Comparison of ENCODE assay signal across 22 cellular contexts in the genomic region with DNA sequence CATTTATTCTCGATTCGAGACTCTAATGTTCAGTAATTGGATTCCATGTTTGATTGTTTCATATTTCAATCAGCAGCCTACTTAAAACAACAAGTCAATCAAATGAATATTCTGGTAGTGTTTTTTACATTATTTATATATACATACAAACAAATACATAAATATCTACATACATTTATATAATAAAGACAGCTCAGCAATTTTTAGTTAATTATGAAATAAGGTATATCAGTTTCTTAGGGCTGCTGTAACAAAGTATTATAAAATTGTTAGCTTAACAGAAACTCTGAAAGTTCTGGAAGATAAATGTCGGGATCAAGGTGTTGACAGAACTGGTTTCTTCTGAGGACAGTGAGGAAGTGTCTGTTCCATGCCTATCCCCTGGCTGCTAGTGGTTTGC.
A peak's percentile ranks its signal among the peaks of the same experiment; 100 is the strongest.
DNase-seq lines count a peak whose midpoint lies in the region; ATAC-seq, FAIRE-seq and TF ChIP-seq lines count a peak whose summit lies in the region.
"Had no signal": no experiment of that assay in that cellular context is flagged by ENCODE, and none has a peak within 500 bp of the region (broad histone marks: within the 10 kb centered on the region; RNA-seq: fewer than 3 reads in every experiment).

No MANE protein-coding gene starts in this region.

- H3K23me2 ChIP-seq in H1 (ENCODE audit: low read depth, low read length) = no peaks in the 10 kb centered on the region

- H3K36me3 ChIP-seq in IMR-90 (ENCODE audit: control insufficient read depth, insufficient read depth, low read length) = no peaks in the 10 kb centered on the region
- no peaks in the 10 kb centered on the region for H3K36me3 ChIP-seq in H1 (ENCODE audit: control insufficient read depth in 2 of 4, insufficient read depth in 4 of 4, low read length in 3 of 4)
- H3K36me3 ChIP-seq: BLaER1 treated with 17β-estradiol and CSF1 and Interleukin-3, amounts not matched to agents 10 nM and 100 nM had no signal

- H4K5ac ChIP-seq in IMR-90 (ENCODE audit: low read depth, low read length) (no peak overlapping the region), H1 (ENCODE audit: insufficient read length, low read depth, low read length) (no peak overlapping the region)

- H3K79me2 ChIP-seq in H1 (ENCODE audit: control insufficient read depth in 1 of 2, insufficient read depth in 2 of 2, low read length in 2 of 2) = no peaks in the 10 kb centered on the region

- FAIRE-seq in A549 (lab: Jason Lieb, UNC) (no peak), H1 (lab: Jason Lieb, UNC) (no peak)
- FAIRE-seq: A204.1, D721Med, G401.6, GM18507 had no signal

- in situ Hi-C loops in IMR-90 (cut with MboI; ENCODE audit: low sequenced_read_pairs) (no loop called here), GM13977 (cut with MboI; ENCODE audit: low pct_unique_long_range_greater_than_20kb, low sequenced_read_pairs, unreplicated experiment) (no loop called here)

- no peak overlapping the region for H2BK20ac ChIP-seq in IMR-90 (ENCODE audit: low read depth, low read length)
- H2BK20ac ChIP-seq in H1 (ENCODE audit: low read length) = no peak overlapping the region

- H3K27ac ChIP-seq in A549 (no peak overlapping the region), IMR-90 (ENCODE audit: insufficient read depth, low read length) (no peak overlapping the region), H1 (ENCODE audit: low read depth, low read length) (no peak overlapping the region)
- H3K27ac ChIP-seq: BLaER1 treated with 17β-estradiol and CSF1 and Interleukin-3, amounts not matched to agents 10 nM and 100 nM; C4-2B had no signal

- H3K4me2 ChIP-seq in A549 = no peak overlapping the region
- no peak overlapping the region for H3K4me2 ChIP-seq in IMR-90 (ENCODE audit: low read depth, low read length)
- H3K4me2 ChIP-seq in H1 (ENCODE audit: insufficient read depth in 1 of 2, low read depth in 2 of 2, low read length in 2 of 2) = no peak overlapping the region
- H3K4me2 ChIP-seq: BLaER1 treated with 17β-estradiol and CSF1 and Interleukin-3, amounts not matched to agents 10 nM and 100 nM had no signal

- H3K18ac ChIP-seq in IMR-90 (ENCODE audit: low read depth, low read length) = no peak overlapping the region
- H3K18ac ChIP-seq in H1 (ENCODE audit: extremely low read depth, low read length) = no peak overlapping the region

- H3K4me3 Mint-ChIP-seq in type B pancreatic cell = no peak overlapping the region
- H3K4me3 Mint-ChIP-seq: B cell; CD4-positive, alpha-beta T cell; CD8-positive, alpha-beta T cell had no signal

- H3K4me1 Mint-ChIP-seq in type B pancreatic cell (ENCODE audit: unreplicated experiment) = peaks cover 4% of the 10 kb centered on the region
- H3K4me1 Mint-ChIP-seq: B cell had no signal

- no peak overlapping the region for H3K23ac ChIP-seq in IMR-90 (ENCODE audit: low read depth, low read length)
- no peak overlapping the region for H3K23ac ChIP-seq in H1 (ENCODE audit: insufficient read length)

- H3K4ac ChIP-seq in IMR-90 (ENCODE audit: low read depth, low read length) (no peak overlapping the region), H1 (replicated peaks; ENCODE audit: insufficient read length, low read depth, low read length) (no peak overlapping the region)

- no peak overlapping the region for H2BK120ac ChIP-seq in IMR-90 (ENCODE audit: low read depth, low read length)
- H2BK120ac ChIP-seq in H1 (replicated peaks; ENCODE audit: low read depth, low read length) = no peak overlapping the region

- CTCF ChIA-PET in A549 (lab: Yijun Ruan, JAX) = interaction anchor here (0.6 kb wide), 1 partner anchor 503 kb away, joined by 3 read pairs; no protein-coding TSS in a partner anchor
- CTCF ChIA-PET in IMR-90 (lab: Yijun Ruan, JAX) = no interaction called here
- CTCF ChIA-PET in H1 (lab: Charles Lee; ENCODE audit: partially characterized antibody) = interaction anchor here (0.6 to 1.5 kb wide), 4 partner anchors 14 to 277 kb away, joined by 3 read pairs; no protein-coding TSS in a partner anchor

- no peaks in the 10 kb centered on the region for H3K9me1 ChIP-seq in IMR-90 (ENCODE audit: insufficient read depth, low read length)

- H3K9me3 ChIP-seq in A549 (no peaks in the 10 kb centered on the region), IMR-90 (ENCODE audit: control insufficient read depth, insufficient read depth, low read length) (no peaks in the 10 kb centered on the region), H1 (ENCODE audit: insufficient read depth in 2 of 2, low read depth in 1 of 2, low read length in 1 of 2) (no peaks in the 10 kb centered on the region)
- H3K9me3 ChIP-seq: BLaER1 treated with 17β-estradiol and CSF1 and Interleukin-3, amounts not matched to agents 10 nM and 100 nM; Caco-2 had no signal

- DNase-seq in A549 (ENCODE audit: low read depth in 1 of 2, low spot score in 1 of 2) (no peak), IMR-90 (no peak), H1 (ENCODE audit: low read depth in 1 of 2, low spot score in 2 of 2) (no peak), type B pancreatic cell (ENCODE audit: extremely low spot score, unreplicated experiment) (no peak), GM13977 (ENCODE audit: low spot score) (no peak)
- no peak for DNase-seq in activated CD4-positive, CD25-positive, alpha-beta regulatory T cell treated with anti-CD3 and anti-CD28 coated beads, Interleukin-2, amount 50 U/mL, for 72 hours
- DNase-seq: 8988T; AML-193; Caco-2; Calu3; CD4-positive, alpha-beta T cell; CD8-positive, alpha-beta T cell; DMS79 treated with DMSO at 0.1 percent for 48 hours; GF-D8 had no signal

- no peaks in the 10 kb centered on the region for H3K27me3 ChIP-seq in IMR-90 (ENCODE audit: control insufficient read depth, insufficient read depth, low read length)
- H3K27me3 ChIP-seq in H1 (replicated peaks in 1 of 4; ENCODE audit: control insufficient read depth in 3 of 4, extremely low read depth in 1 of 4, insufficient read depth in 3 of 4, low read length in 3 of 4) = peaks cover 0 to 3% (median 1%) of the 10 kb centered on the region in 4 experiments; a peak in 1 of 7 replicates
- H3K27me3 ChIP-seq: BLaER1 treated with 17β-estradiol and CSF1 and Interleukin-3, amounts not matched to agents 10 nM and 100 nM had no signal

- H3K4me1 ChIP-seq in A549 (no peaks in the 10 kb centered on the region), IMR-90 (ENCODE audit: control insufficient read depth, insufficient read depth, low read length) (no peaks in the 10 kb centered on the region), H1 (replicated peaks in 1 of 4; ENCODE audit: control insufficient read depth in 3 of 4, insufficient read depth in 4 of 4, low read length in 3 of 4) (peaks cover 0 to 8% (median 4%) of the 10 kb centered on the region in 4 experiments; a peak in 2 of 7 replicates)
- H3K4me1 ChIP-seq: Caco-2 had no signal

- peaks cover 13% of the 10 kb centered on the region for H3K9me3 Mint-ChIP-seq in type B pancreatic cell

- TF ChIP-seq CTCF in A549 (IDR thresholded peaks at IDR 0.05) = no peak
- TF ChIP-seq CTCF in IMR-90 (conservative IDR thresholded peaks at IDR 0.05; ENCODE audit: low read depth, low read length) = no peak
- TF ChIP-seq CTCF in H1 (IDR thresholded peaks at IDR 0.05; ENCODE audit: control extremely low read depth in 1 of 3, insufficient read depth in 1 of 3, low read depth in 1 of 3, low read length in 3 of 3) = no peak
- no peak for TF ChIP-seq CTCF in type B pancreatic cell (conservative IDR thresholded peaks at IDR 0.05)
- TF ChIP-seq CTCF in GM13977 (IDR thresholded peaks at IDR 0.05; ENCODE audit: extremely low read depth, insufficient read depth, missing control alignments) = no peak

- no peak overlapping the region for H2BK12ac ChIP-seq in H1 (ENCODE audit: low read depth, low read length)

- no peak overlapping the region for H3K14ac ChIP-seq in IMR-90 (replicated peaks; ENCODE audit: low read depth, low read length)
- no peak overlapping the region for H3K14ac ChIP-seq in H1 (ENCODE audit: insufficient read length)

- ATAC-seq in A549 (no peak), IMR-90 (ENCODE audit: low read depth) (no peak), HG03095 (IDR thresholded peaks at IDR 0.05; ENCODE audit: unreplicated experiment) (no peak)
- ATAC-seq: CD8-positive, alpha-beta T cell had no signal

- H3K9ac ChIP-seq in IMR-90 (ENCODE audit: low read depth, low read length) (no peak overlapping the region), H1 (replicated peaks in 1 of 4; ENCODE audit: extremely low read depth in 1 of 4, low read depth in 3 of 4, low read length in 3 of 4) (no peak overlapping the region)
- H3K9ac ChIP-seq: BLaER1 treated with 17β-estradiol and CSF1 and Interleukin-3, amounts not matched to agents 10 nM and 100 nM had no signal

- H3K4me3 ChIP-seq in A549 (no peak overlapping the region), IMR-90 (ENCODE audit: insufficient read depth, low read depth, low read length) (no peak overlapping the region), H1 (ENCODE audit: extremely low read depth in 1 of 4, insufficient read depth in 2 of 4, low read depth in 3 of 4, low read length in 4 of 4) (no peak overlapping the region)
- H3K4me3 ChIP-seq: BLaER1 treated with 17β-estradiol and CSF1 and Interleukin-3, amounts not matched to agents 10 nM and 100 nM had no signal

- dilution Hi-C loops in IMR-90 (cut with HindIII; ENCODE audit: low sequenced_read_pairs, unreplicated experiment) = no loop called here

- H2AK5ac ChIP-seq in IMR-90 (ENCODE audit: low read depth, low read length) (no peak overlapping the region), H1 (ENCODE audit: low read depth, low read length) (no peak overlapping the region)

- H2BK5ac ChIP-seq in IMR-90 (ENCODE audit: low read depth, low read length, poor library complexity, severe bottlenecking) (no peak overlapping the region), H1 (ENCODE audit: low read depth, low read length) (no peak overlapping the region)

- no peak for TF ChIP-seq RAD21 in A549 (conservative IDR thresholded peaks at IDR 0.05 in 1 of 2, IDR thresholded peaks at IDR 0.05 in 1 of 2)
- TF ChIP-seq RAD21 in IMR-90 (IDR thresholded peaks at IDR 0.05; ENCODE audit: low read length) = no peak
- TF ChIP-seq RAD21 in H1 (IDR thresholded peaks at IDR 0.05 in 1 of 2, conservative IDR thresholded peaks at IDR 0.05 in 1 of 2; ENCODE audit: low read depth in 2 of 2, low read length in 2 of 2) = no peak

- TF ChIP-seq POLR2A in A549 (IDR thresholded peaks at IDR 0.05; ENCODE audit: low read length) = no peak
- no peak for TF ChIP-seq POLR2A in IMR-90 (IDR thresholded peaks at IDR 0.05; ENCODE audit: low read depth, low read length)
- TF ChIP-seq POLR2A in H1 (IDR thresholded peaks at IDR 0.05; ENCODE audit: control extremely low read depth in 1 of 2, low read depth in 2 of 2, low read length in 2 of 2) = no peak

- H4K20me1 ChIP-seq in IMR-90 (ENCODE audit: insufficient read depth, low read length) (no peaks in the 10 kb centered on the region), H1 (replicated peaks in 1 of 2; ENCODE audit: control insufficient read depth in 1 of 2, insufficient read depth in 2 of 2, low read length in 2 of 2) (no peaks in the 10 kb centered on the region)
- H4K20me1 ChIP-seq: BLaER1 treated with 17β-estradiol and CSF1 and Interleukin-3, amounts not matched to agents 10 nM and 100 nM had no signal

- H2BK15ac ChIP-seq in IMR-90 (ENCODE audit: low read depth, low read length) (no peak overlapping the region), H1 (ENCODE audit: low read length) (no peak overlapping the region)

- H3K36me3 Mint-ChIP-seq in type B pancreatic cell = peaks cover 10% of the 10 kb centered on the region
- H3K36me3 Mint-ChIP-seq: CD8-positive, alpha-beta T cell had no signal

- no peak overlapping the region for H2AFZ ChIP-seq in IMR-90 (replicated peaks; ENCODE audit: low read length, poor library complexity)
- H2AFZ ChIP-seq in H1 (ENCODE audit: low read length) = 0 out of 2 replicates have a peak overlapping the region, but pooled peaks have one; percentile 26

- peak overlapping the region; percentile 28 for H3K27ac Mint-ChIP-seq in type B pancreatic cell
- H3K27ac Mint-ChIP-seq: B cell; CD4-positive, alpha-beta T cell; CD8-positive, alpha-beta T cell had no signal

- no TSS peak for BruUV-seq in IMR-90 (replicated peaks; lab: Mats Ljungman, UMichigan)

- 49% methylated on average over 3 of the region's 3 CpGs for WGBS in A549 (ENCODE audit: missing lambda C conversion rate)
- 100% methylated on average over 1 of the region's 3 CpGs; no CpG with 5 or more reads in 1 of the 2 experiments for WGBS in IMR-90 (ENCODE audit: extremely low coverage in 2 of 2, insufficient read length in 1 of 2), 2 experiments
- 63% methylated on average over 3 of the region's 3 CpGs; no CpG with 5 or more reads in 1 of the 2 experiments for WGBS in H1 (ENCODE audit: extremely low coverage in 1 of 2, insufficient coverage in 1 of 2, insufficient read length in 1 of 2, insufficient replicate concordance in 2 of 2, low coverage in 1 of 2, low lambda C conversion rate in 2 of 2, missing lambda C conversion rate in 1 of 2), 2 experiments

- intact Hi-C loops in IMR-90 (cut with micrococcal nuclease) = loop anchor here (10.0 kb wide), 1 partner anchor 1471 kb away; no protein-coding TSS in a partner anchor

- peaks cover 17% of the 10 kb centered on the region for H3K27me3 Mint-ChIP-seq in type B pancreatic cell
- H3K27me3 Mint-ChIP-seq: B cell; CD4-positive, alpha-beta T cell had no signal

- H4K8ac ChIP-seq in IMR-90 (ENCODE audit: low read depth in 2 of 2, low read length in 2 of 2) (no peak overlapping the region), H1 (ENCODE audit: extremely low read depth, insufficient read depth, low read length) (no peak overlapping the region)

- no peak overlapping the region for H2AK9ac ChIP-seq in IMR-90 (replicated peaks; ENCODE audit: low read depth, low read length, poor library complexity)

- H3K56ac ChIP-seq in IMR-90 (ENCODE audit: extremely low read depth, insufficient read depth, low read length) = no peak overlapping the region
- H3K56ac ChIP-seq in H1 (replicated peaks; ENCODE audit: insufficient read length, low read depth, low read length) = no peak overlapping the region

- H3K79me1 ChIP-seq in IMR-90 (ENCODE audit: low read depth in 1 of 2, low read length in 2 of 2) (no peaks in the 10 kb centered on the region), H1 (ENCODE audit: low read depth, low read length) (no peaks in the 10 kb centered on the region)

- POLR2A ChIA-PET in A549 (lab: Yijun Ruan, JAX) = no interaction called here
- POLR2A ChIA-PET in IMR-90 (lab: Charles Lee; ENCODE audit: unreplicated experiment) = no interaction called here
- POLR2A ChIA-PET in H1 (lab: Charles Lee; ENCODE audit: partially characterized antibody) = no interaction called here

- no peak overlapping the region for H4K91ac ChIP-seq in IMR-90 (ENCODE audit: insufficient read depth, low read depth, low read length)
- H4K91ac ChIP-seq in H1 (replicated peaks; ENCODE audit: insufficient read length, low read length) = no peak overlapping the region

- TF ChIP-seq EP300 in A549 (IDR thresholded peaks at IDR 0.05) = no peak
- no peak for TF ChIP-seq EP300 in H1 (IDR thresholded peaks at IDR 0.05; ENCODE audit: borderline replicate concordance in 1 of 2, low read depth in 2 of 2, low read length in 2 of 2)
